In genomic region chr3:98784666-98785600, GRCh38 we compare ENCODE assay signal across 9 cellular contexts. TPM values are rescaled to one million over a fixed set of nuclear protein-coding genes. Genes with fewer than 3 reads are reported as not detected.
DNase-seq lines count a peak whose midpoint lies in the region; ATAC-seq and TF ChIP-seq lines count a peak whose summit lies in the region.
"Had no signal": no experiment of that assay in that cellular context is flagged by ENCODE, and none has a peak within 500 bp of the region (broad histone marks: within the 10 kb centered on the region; RNA-seq: fewer than 3 reads in every experiment).

No MANE protein-coding gene starts in this region.

- H3K9me3 ChIP-seq in adipocyte (ENCODE audit: control insufficient read depth, low read length): no peaks in the 10 kb centered on the region
- no peaks in the 10 kb centered on the region for H3K9me3 ChIP-seq in thoracic aorta
- H3K9me3 ChIP-seq in Peyer's patch: no peaks in the 10 kb centered on the region

- H3K4me1 ChIP-seq in adipocyte (ENCODE audit: control insufficient read depth, insufficient read depth, low read length): peaks cover 36% of the 10 kb centered on the region
- peaks cover 42 to 69% of the 10 kb centered on the region in 2 donors for H3K4me1 ChIP-seq in thoracic aorta (ENCODE audit: control insufficient read depth in 1 of 2, low read depth in 2 of 2)
- no peaks in the 10 kb centered on the region for H3K4me1 ChIP-seq in Peyer's patch

- no peak for TF ChIP-seq POLR2A in Peyer's patch (IDR thresholded peaks at IDR 0.05)

- peak overlapping the region; percentile 18 for H3K9ac ChIP-seq in adipocyte (ENCODE audit: low read length)

- H3K4me3 ChIP-seq in adipocyte (ENCODE audit: low read length) (peak overlapping the region; percentile 28), thoracic aorta (no peak overlapping the region), Peyer's patch (no peak overlapping the region)

- ATAC-seq in left ventricle myocardium superior (peak; percentile 73), thoracic aorta (ENCODE audit: insufficient number of reproducible peaks, low FRiP score, low read depth) (peak; percentile 51)

- DNase-seq in HS-5 (ENCODE audit: low read depth) (peak; percentile 70), adipocyte (ENCODE audit: low read depth) (peak; percentile 90), left ventricle myocardium superior (no peak), thoracic aorta (ENCODE audit: low spot score) (no peak), NCI-H1417 treated with DMSO at 0.1 percent for 48 hours (lab: John Stamatoyannopoulos, UW) (no peak), Peyer's patch (no peak)
- no peak for DNase-seq in stimulated activated CD4-positive, alpha-beta T cell treated with anti-CD3 and anti-CD28 coated beads, Interleukin-4, amount 100 ng/mL, for 24 hours
- DNase-seq: NCI-H524, nephron progenitor cell had no signal

- H3K27me3 ChIP-seq in adipocyte (replicated peaks; ENCODE audit: control insufficient read depth, insufficient read depth, low read length) (no peaks in the 10 kb centered on the region), thoracic aorta (replicated peaks; ENCODE audit: insufficient read depth) (no peaks in the 10 kb centered on the region), Peyer's patch (no peaks in the 10 kb centered on the region)

- no peak for TF ChIP-seq CTCF in thoracic aorta (IDR thresholded peaks at IDR 0.05)
- TF ChIP-seq CTCF in Peyer's patch (IDR thresholded peaks at IDR 0.05): no peak

- intact Hi-C loops in left ventricle myocardium superior (cut with micrococcal nuclease): loop anchor here (10.0 kb wide), 1 partner anchor 50 kb away; no protein-coding TSS in a partner anchor

- H3K36me3 ChIP-seq in adipocyte (ENCODE audit: control insufficient read depth, insufficient read depth, low read length, severe bottlenecking) (no peaks in the 10 kb centered on the region), thoracic aorta (no peaks in the 10 kb centered on the region), Peyer's patch (no peaks in the 10 kb centered on the region)

- H3K27ac ChIP-seq in thoracic aorta (peak overlapping the region; percentile 76 to 86), Peyer's patch (no peak overlapping the region)

RNA-seq across cellular contexts. Expression of gene ST3GAL6, which starts 21.8 kb away (rescaled TPM):
- total RNA-seq in left ventricle myocardium superior: 27.0 TPM
- 10 to 100 TPM; 12.0 to 16.9 TPM for total RNA-seq in thoracic aorta
- total RNA-seq in Peyer's patch: 1 to 10 TPM; 1.6 to 6.6 (median 2.5) TPM

Comparison
In these comparisons a context has a peak if more than half of its experiments do, and no peak if none do; other contexts are left out.
1. DNase-seq: peak in HS-5 (single experiment) and adipocyte (single experiment); none in left ventricle myocardium superior (single experiment), thoracic aorta (single experiment), NCI-H1417 treated with DMSO at 0.1 percent for 48 hours (single experiment), stimulated activated CD4-positive, alpha-beta T cell treated with anti-CD3 and anti-CD28 coated beads, Interleukin-4, amount 100 ng/mL, for 24 hours (single experiment) and Peyer's patch (0 of 3).
2. H3K27ac ChIP-seq: peak in thoracic aorta (2 of 2); none in Peyer's patch (0 of 4).